25 cellular contexts compared by ENCODE assay signal in genomic region chr9:16542290-16542689, GRCh38.
DNase-seq lines count a peak whose midpoint lies in the region; ATAC-seq, FAIRE-seq and TF ChIP-seq lines count a peak whose summit lies in the region.
"Had no signal": no experiment of that assay in that cellular context is flagged by ENCODE, and none has a peak within 500 bp of the region (broad histone marks: within the 10 kb centered on the region; RNA-seq: fewer than 3 reads in every experiment).

No MANE protein-coding gene starts in this region.

- H3K79me1 ChIP-seq in IMR-90 (ENCODE audit: low read depth in 1 of 2, low read length in 2 of 2), result peaks cover 18 to 34% of the 10 kb centered on the region in 2 experiments

- H3K4me3 ChIP-seq in BLaER1 (peak overlapping the region; percentile 14; the same call in 1 of the 2 replicates), IMR-90 (ENCODE audit: insufficient read depth, low read depth, low read length) (no peak overlapping the region), endothelial cell of umbilical vein (replicated peaks in 1 of 3; ENCODE audit: insufficient read depth in 1 of 3, low read depth in 1 of 3, low read length in 3 of 3) (no peak overlapping the region)
- H3K4me3 ChIP-seq: SK-N-MC had no signal

- intact Hi-C loops in IMR-90 (cut with micrococcal nuclease), result loop anchor here (2.0 kb wide), 1 partner anchor 17 kb away; no protein-coding TSS in a partner anchor
- intact Hi-C loops in endothelial cell of umbilical vein (cut with micrococcal nuclease), result no loop called here

- H3K27me3 Mint-ChIP-seq in natural killer cell treated with Interleukin-12 subunit alpha and Interleukin-12 subunit beta and Interleukin-15 and Interleukin-18, amount 100 ng/mL, for 72 hours, result no peaks in the 10 kb centered on the region
- H3K27me3 Mint-ChIP-seq: B cell; CD4-positive, alpha-beta T cell; IgD-negative memory B cell had no signal

- H3K14ac ChIP-seq in IMR-90 (replicated peaks; ENCODE audit: low read depth, low read length), result 0 out of 2 replicates have a peak overlapping the region, but pooled peaks have one; percentile 7

- H2BK15ac ChIP-seq in IMR-90 (ENCODE audit: low read depth, low read length), result no peak overlapping the region

- POLR2A ChIA-PET in IMR-90 (lab: Charles Lee; ENCODE audit: unreplicated experiment), result no interaction called here
- POLR2A ChIA-PET in endothelial cell of umbilical vein (lab: Charles Lee), result no interaction called here

- no peaks in the 10 kb centered on the region for H3K36me3 Mint-ChIP-seq in natural killer cell treated with Interleukin-12 subunit alpha and Interleukin-12 subunit beta and Interleukin-15 and Interleukin-18, amount 100 ng/mL, for 72 hours

- no peak overlapping the region for H3K4ac ChIP-seq in IMR-90 (ENCODE audit: low read depth, low read length)

- H2AFZ ChIP-seq in IMR-90 (replicated peaks; ENCODE audit: low read length, poor library complexity) (no peak overlapping the region), endothelial cell of umbilical vein (ENCODE audit: low read depth, low read length) (no peak overlapping the region)

- H4K5ac ChIP-seq in IMR-90 (ENCODE audit: low read depth, low read length), result no peak overlapping the region

- peaks cover 81% of the 10 kb centered on the region for H3K4me1 ChIP-seq in BLaER1
- peaks cover 6% of the 10 kb centered on the region for H3K4me1 ChIP-seq in IMR-90 (ENCODE audit: control insufficient read depth, insufficient read depth, low read length)
- H3K4me1 ChIP-seq in endothelial cell of umbilical vein (ENCODE audit: control insufficient read depth, extremely low read depth, insufficient read depth, low read length), result peaks cover 3% of the 10 kb centered on the region
- H3K4me1 ChIP-seq: Caco-2 had no signal

- no peak overlapping the region; a peak in 1 of 4 replicates for H4K8ac ChIP-seq in IMR-90 (ENCODE audit: low read depth in 2 of 2, low read length in 2 of 2)

- H4K91ac ChIP-seq in IMR-90 (ENCODE audit: insufficient read depth, low read depth, low read length), result no peak overlapping the region

- TF ChIP-seq CTCF in IMR-90 (conservative IDR thresholded peaks at IDR 0.05; ENCODE audit: low read depth, low read length) (no peak), endothelial cell of umbilical vein (IDR thresholded peaks at IDR 0.05; ENCODE audit: extremely low read depth in 1 of 2, insufficient read depth in 1 of 2, low read depth in 1 of 2, low read length in 2 of 2) (no peak)

- WGBS in IMR-90 (ENCODE audit: extremely low coverage in 2 of 2, insufficient read length in 1 of 2), 2 experiments, result no CpG with 5 or more reads among the region's 1 CpG

- H3K27me3 ChIP-seq in BLaER1 (no peaks in the 10 kb centered on the region), IMR-90 (ENCODE audit: control insufficient read depth, insufficient read depth, low read length) (no peaks in the 10 kb centered on the region), endothelial cell of umbilical vein (ENCODE audit: control insufficient read depth in 2 of 2, insufficient read depth in 2 of 2, low read length in 2 of 2) (no peaks in the 10 kb centered on the region)

- no peak overlapping the region for H2BK20ac ChIP-seq in IMR-90 (ENCODE audit: low read depth, low read length)

- no peak for DNase-seq in IMR-90
- peak; percentile 15 for DNase-seq in endothelial cell of umbilical vein (ENCODE audit: low read depth, low spot score)
- no peak for DNase-seq in natural killer cell treated with Interleukin-12 subunit alpha and Interleukin-12 subunit beta and Interleukin-15 and Interleukin-18, amount 100 ng/mL, for 72 hours (ENCODE audit: low spot score)
- DNase-seq in NCI-H128 (lab: John Stamatoyannopoulos, UW; ENCODE audit: unreplicated experiment), result no peak
- DNase-seq: 8988T; Caco-2; CD4-positive, alpha-beta T cell; Karpas-422; NCI-H1092 treated with DMSO at 0.1 percent for 48 hours; NCI-H2081; NCI-H2171 treated with DMSO at 0.1 percent for 48 hours; NCI-H446 treated with DMSO at 0.1 percent for 48 hours had no signal

- no peak overlapping the region for H2BK120ac ChIP-seq in IMR-90 (ENCODE audit: low read depth, low read length)

- H3K4me2 ChIP-seq in BLaER1 (peak overlapping the region; percentile 82), IMR-90 (ENCODE audit: low read depth, low read length) (no peak overlapping the region), endothelial cell of umbilical vein (ENCODE audit: insufficient read depth, low read length) (no peak overlapping the region)

- no TSS peak for BruUV-seq in IMR-90 (replicated peaks; lab: Mats Ljungman, UMichigan)
- BruUV-seq in endothelial cell of umbilical vein (replicated peaks; lab: Mats Ljungman, UMichigan), result no TSS peak

- no peak overlapping the region; the same call in 1 of the 2 replicates for H3K23ac ChIP-seq in IMR-90 (ENCODE audit: low read depth, low read length)

- no peak overlapping the region for H3K18ac ChIP-seq in IMR-90 (ENCODE audit: low read depth, low read length)

- H3K36me3 ChIP-seq in BLaER1 (peaks cover 9% of the 10 kb centered on the region), IMR-90 (ENCODE audit: control insufficient read depth, insufficient read depth, low read length) (peaks cover 5% of the 10 kb centered on the region; the same call in 1 of the 2 replicates), endothelial cell of umbilical vein (ENCODE audit: control insufficient read depth in 2 of 2, extremely low read depth in 1 of 2, insufficient read depth in 2 of 2, low read length in 2 of 2) (no peaks in the 10 kb centered on the region)

- no peak overlapping the region for H2AK9ac ChIP-seq in IMR-90 (replicated peaks; ENCODE audit: low read depth, low read length, poor library complexity)

- no peak overlapping the region for H2AK5ac ChIP-seq in IMR-90 (ENCODE audit: low read depth, low read length)

- FAIRE-seq in endothelial cell of umbilical vein (lab: Jason Lieb, UNC), result no peak
- FAIRE-seq: G401.6, GM19239, H1, HTR-8/SVneo had no signal

- H3K9me1 ChIP-seq in IMR-90 (ENCODE audit: insufficient read depth, low read length), result peaks cover 3% of the 10 kb centered on the region
- H3K9me1 ChIP-seq in endothelial cell of umbilical vein (replicated peaks; ENCODE audit: control insufficient read depth, extremely low read depth, insufficient read depth, low read length), result peaks cover 5% of the 10 kb centered on the region

- H3K79me2 ChIP-seq in endothelial cell of umbilical vein (ENCODE audit: control insufficient read depth, insufficient read depth, low read length), result no peaks in the 10 kb centered on the region

- H4K20me1 ChIP-seq in BLaER1 (no peaks in the 10 kb centered on the region), IMR-90 (ENCODE audit: insufficient read depth, low read length) (0 out of 2 replicates have a peak, but pooled peaks cover 4% of the 10 kb centered on the region), endothelial cell of umbilical vein (replicated peaks; ENCODE audit: control insufficient read depth, extremely low read depth, insufficient read depth, low read length) (no peaks in the 10 kb centered on the region)

- H3K4me3 Mint-ChIP-seq in natural killer cell treated with Interleukin-12 subunit alpha and Interleukin-12 subunit beta and Interleukin-15 and Interleukin-18, amount 100 ng/mL, for 72 hours, result peak overlapping the region; percentile 21
- H3K4me3 Mint-ChIP-seq: B cell; CD4-positive, alpha-beta T cell; IgD-negative memory B cell had no signal

- CTCF ChIA-PET in IMR-90 (lab: Yijun Ruan, JAX) (no interaction called here), endothelial cell of umbilical vein (lab: Charles Lee) (no interaction called here)

- peaks cover 18 to 27% of the 10 kb centered on the region in 2 donors for H3K4me1 Mint-ChIP-seq in natural killer cell treated with Interleukin-12 subunit alpha and Interleukin-12 subunit beta and Interleukin-15 and Interleukin-18, amount 100 ng/mL, for 72 hours (ENCODE audit: low read depth in 2 of 2)
- H3K4me1 Mint-ChIP-seq: B cell, IgD-negative memory B cell had no signal

- ATAC-seq in IMR-90 (ENCODE audit: low read depth) (no peak), GM18498 (IDR thresholded peaks at IDR 0.05; ENCODE audit: unreplicated experiment) (no peak), HG03432 (IDR thresholded peaks at IDR 0.05; ENCODE audit: unreplicated experiment) (no peak), GM19463 (IDR thresholded peaks at IDR 0.05; ENCODE audit: unreplicated experiment) (no peak)
- no peak for ATAC-seq in natural killer cell treated with Interleukin-12 subunit alpha and Interleukin-12 subunit beta and Interleukin-15 and Interleukin-18, amount 100 ng/mL, for 72 hours
- ATAC-seq: Panc1, Right ventricle myocardium inferior had no signal

- no peak for TF ChIP-seq RAD21 in IMR-90 (IDR thresholded peaks at IDR 0.05; ENCODE audit: low read length)

- dilution Hi-C loops in IMR-90 (cut with HindIII; ENCODE audit: low sequenced_read_pairs, unreplicated experiment) (no loop called here), endothelial cell of umbilical vein (cut with MboI; ENCODE audit: extremely low pct_ligation_motif_present, low sequenced_read_pairs) (no loop called here)

- peak overlapping the region in 1 of 2 donors; percentile 57 for H3K27ac Mint-ChIP-seq in natural killer cell treated with Interleukin-12 subunit alpha and Interleukin-12 subunit beta and Interleukin-15 and Interleukin-18, amount 100 ng/mL, for 72 hours
- H3K27ac Mint-ChIP-seq: B cell; CD4-positive, alpha-beta T cell; IgD-negative memory B cell had no signal

- H3K9me3 ChIP-seq in BLaER1, result no peaks in the 10 kb centered on the region
- no peaks in the 10 kb centered on the region for H3K9me3 ChIP-seq in IMR-90 (ENCODE audit: control insufficient read depth, insufficient read depth, low read length)
- H3K9me3 ChIP-seq in endothelial cell of umbilical vein (replicated peaks; ENCODE audit: control insufficient read depth, insufficient read depth, low read length), result no peaks in the 10 kb centered on the region
- H3K9me3 ChIP-seq: Caco-2 had no signal

- no peak for TF ChIP-seq POLR2A in IMR-90 (IDR thresholded peaks at IDR 0.05; ENCODE audit: low read depth, low read length)
- TF ChIP-seq POLR2A in endothelial cell of umbilical vein (IDR thresholded peaks at IDR 0.05; ENCODE audit: low read depth, low read length), result no peak

- no peak overlapping the region for H3K56ac ChIP-seq in IMR-90 (ENCODE audit: extremely low read depth, insufficient read depth, low read length)

- H3K27ac ChIP-seq in BLaER1, result peak overlapping the region; percentile 76
- H3K27ac ChIP-seq in IMR-90 (ENCODE audit: insufficient read depth, low read length), result no peak overlapping the region
- H3K27ac ChIP-seq in endothelial cell of umbilical vein (ENCODE audit: insufficient read depth, low read depth, low read length), result no peak overlapping the region
- H3K27ac ChIP-seq: SK-N-MC had no signal

- no peak overlapping the region for H2BK5ac ChIP-seq in IMR-90 (ENCODE audit: low read depth, low read length, poor library complexity, severe bottlenecking)

- no peaks in the 10 kb centered on the region for H3K9me3 Mint-ChIP-seq in natural killer cell treated with Interleukin-12 subunit alpha and Interleukin-12 subunit beta and Interleukin-15 and Interleukin-18, amount 100 ng/mL, for 72 hours
- H3K9me3 Mint-ChIP-seq: CD4-positive, alpha-beta T cell had no signal

- in situ Hi-C loops in IMR-90 (cut with MboI; ENCODE audit: low sequenced_read_pairs), result no loop called here

- peak overlapping the region; percentile 43; the same call in 1 of the 2 replicates for H3K9ac ChIP-seq in BLaER1
- no peak overlapping the region for H3K9ac ChIP-seq in IMR-90 (ENCODE audit: low read depth, low read length)
- H3K9ac ChIP-seq in endothelial cell of umbilical vein (replicated peaks; ENCODE audit: extremely low read depth, insufficient read depth, low read length), result no peak overlapping the region
